Comparison of ENCODE assay signal across 7 cellular contexts in the genomic region with DNA sequence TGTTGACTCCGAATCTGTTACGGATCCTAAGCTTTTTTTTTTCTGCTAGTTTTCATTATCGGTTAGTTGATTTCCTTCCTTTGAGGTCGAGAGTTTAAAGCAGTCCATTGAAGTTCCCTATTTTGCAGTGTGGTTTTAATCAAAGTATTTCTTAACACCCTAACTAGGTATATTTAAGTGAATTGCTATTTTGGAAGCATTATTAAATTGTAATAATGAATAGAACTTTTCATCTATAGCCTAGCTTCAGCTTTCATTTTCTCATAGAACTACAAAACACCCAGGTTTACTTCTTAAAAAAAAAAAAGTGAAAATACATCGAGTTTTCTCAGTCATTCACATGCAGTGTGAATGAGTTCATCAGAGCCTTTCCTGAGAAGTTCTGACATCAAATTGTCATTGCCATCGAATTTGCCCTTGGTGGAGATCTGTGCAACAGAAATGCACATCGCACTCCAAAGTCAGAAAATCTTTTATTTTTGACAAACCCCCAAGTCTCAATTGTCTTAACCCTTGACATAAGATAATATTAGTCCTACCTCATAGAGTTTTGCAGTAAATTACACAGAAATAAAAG. TPM values are rescaled to one million over a fixed set of nuclear protein-coding genes. Genes with fewer than 3 reads are reported as not detected.
A peak's percentile ranks its signal among the peaks of the same experiment; 100 is the strongest.
DNase-seq lines count a peak whose midpoint lies in the region; ATAC-seq and TF ChIP-seq lines count a peak whose summit lies in the region.

No MANE protein-coding gene starts in this region.

- H2AFZ ChIP-seq in Loucy (ENCODE audit: low read length): peak overlapping the region; percentile 82

- peak overlapping the region; percentile 89 for H3K27ac ChIP-seq in muscle layer of duodenum (ENCODE audit: low read length)

- H3K4me1 ChIP-seq in Loucy (ENCODE audit: insufficient read depth, low read length, poor library complexity, severe bottlenecking) (peaks cover 28% of the 10 kb centered on the region), muscle layer of duodenum (ENCODE audit: control insufficient read depth in 1 of 2, insufficient read depth in 2 of 2, low read length in 2 of 2) (peaks cover 6 to 21% of the 10 kb centered on the region in 2 donors)

- H3K27me3 ChIP-seq in Loucy (ENCODE audit: insufficient read depth, low read length, poor library complexity, severe bottlenecking) (peaks cover 7% of the 10 kb centered on the region), muscle layer of duodenum (ENCODE audit: low read depth, low read length) (no peaks in the 10 kb centered on the region)

- H3F3A ChIP-seq in Loucy (ENCODE audit: low read depth): peaks cover 5% of the 10 kb centered on the region; the same call in 1 of the 2 replicates

- intact Hi-C loops in MCF 10A (cut with micrococcal nuclease): loop anchor here (1.0 to 5.0 kb wide), 2 partner anchors 16 to 33 kb away; no protein-coding TSS in a partner anchor
- intact Hi-C loops in sciatic nerve (cut with DNase I): no loop called here

- H3K4me1 Mint-ChIP-seq in MCF 10A (ENCODE audit: insufficient read depth, unreplicated experiment): peaks cover 29% of the 10 kb centered on the region

- CTCF ChIA-PET in MCF 10A (lab: Yijun Ruan, JAX): interaction anchor here (0.7 to 5.7 kb wide), 12 partner anchors 10 to 697 kb away, joined by 3 to 48 read pairs (median 4); a partner anchor contains a TSS

- POLR2A ChIA-PET in MCF 10A (lab: Yijun Ruan, JAX): interaction anchor here (0.6 to 11.9 kb wide), 31 partner anchors 13 to 930 kb away, joined by 3 to 611 read pairs (median 4); a partner anchor contains a TSS

- ATAC-seq in GM19395 (IDR thresholded peaks at IDR 0.05; ENCODE audit: unreplicated experiment) (peak; percentile 7), HG03442 (IDR thresholded peaks at IDR 0.05; ENCODE audit: unreplicated experiment) (no peak), sciatic nerve (no peak)

- H3K9me3 ChIP-seq in Loucy (ENCODE audit: insufficient read depth, low read depth, low read length) (no peaks in the 10 kb centered on the region), muscle layer of duodenum (ENCODE audit: control insufficient read depth in 1 of 2, low read length in 2 of 2) (no peaks in the 10 kb centered on the region)

- peaks cover 39% of the 10 kb centered on the region for H3K79me2 ChIP-seq in Loucy (ENCODE audit: insufficient read depth, low read length)

- peaks cover 34% of the 10 kb centered on the region for H4K20me1 ChIP-seq in Loucy (ENCODE audit: insufficient read depth, low read length, poor library complexity, severe bottlenecking)

- peak overlapping the region; percentile 20 for H3K27ac Mint-ChIP-seq in MCF 10A (ENCODE audit: low read depth, unreplicated experiment)

- BruUV-seq in MCF 10A (replicated peaks; lab: Mats Ljungman, UMichigan): no TSS peak

- no peaks in the 10 kb centered on the region for H3K36me3 ChIP-seq in Loucy (ENCODE audit: insufficient read depth, low read length)
- no peaks in the 10 kb centered on the region for H3K36me3 ChIP-seq in muscle layer of duodenum (ENCODE audit: control insufficient read depth in 1 of 2, insufficient read depth in 2 of 2, low read length in 2 of 2)

- H3K9ac ChIP-seq in Loucy (ENCODE audit: low read depth, low read length, poor library complexity, severe bottlenecking): peak overlapping the region; percentile 86

- H3K4me2 ChIP-seq in Loucy (ENCODE audit: low read depth, low read length, poor library complexity, severe bottlenecking): peak overlapping the region; percentile 72

- no peaks in the 10 kb centered on the region for H3K36me3 Mint-ChIP-seq in MCF 10A (ENCODE audit: insufficient read depth, unreplicated experiment)

- H3K4me3 ChIP-seq in Loucy (ENCODE audit: low read length, poor library complexity, severe bottlenecking): peak overlapping the region; percentile 85
- peak overlapping the region; percentile 82 to 85 for H3K4me3 ChIP-seq in muscle layer of duodenum (ENCODE audit: low read depth in 1 of 2, low read length in 2 of 2)

- H3K27me3 Mint-ChIP-seq in MCF 10A (ENCODE audit: insufficient read depth, unreplicated experiment): no peaks in the 10 kb centered on the region

- TF ChIP-seq CTCF in Loucy (conservative IDR thresholded peaks at IDR 0.05; ENCODE audit: low read length) (no peak), MCF 10A (IDR thresholded peaks at IDR 0.05; ENCODE audit: unreplicated experiment) (no peak)

- H3K9me2 ChIP-seq in Loucy (replicated peaks; ENCODE audit: low read depth, low read length): no peaks in the 10 kb centered on the region

- H3K9me3 Mint-ChIP-seq in MCF 10A (ENCODE audit: unreplicated experiment): no peaks in the 10 kb centered on the region

- DNase-seq in MCF 10A (ENCODE audit: unreplicated experiment): no peak
- no peak for DNase-seq in sciatic nerve (ENCODE audit: low spot score)
- no peak for DNase-seq in OCI-M2 (lab: John Stamatoyannopoulos, UW; ENCODE audit: unreplicated experiment)

- H3K4me3 Mint-ChIP-seq in MCF 10A (ENCODE audit: unreplicated experiment): peak overlapping the region; percentile 75

RNA-seq across cellular contexts. Expression of a gene that starts 1.1 kb away (rescaled TPM):
- 98.5 and 106 TPM in 2 replicates for total RNA-seq in MCF 10A (2022)
- 48.8 TPM for total RNA-seq in sciatic nerve
